ENCODE assay signal across 8 cellular contexts in the genomic region with DNA sequence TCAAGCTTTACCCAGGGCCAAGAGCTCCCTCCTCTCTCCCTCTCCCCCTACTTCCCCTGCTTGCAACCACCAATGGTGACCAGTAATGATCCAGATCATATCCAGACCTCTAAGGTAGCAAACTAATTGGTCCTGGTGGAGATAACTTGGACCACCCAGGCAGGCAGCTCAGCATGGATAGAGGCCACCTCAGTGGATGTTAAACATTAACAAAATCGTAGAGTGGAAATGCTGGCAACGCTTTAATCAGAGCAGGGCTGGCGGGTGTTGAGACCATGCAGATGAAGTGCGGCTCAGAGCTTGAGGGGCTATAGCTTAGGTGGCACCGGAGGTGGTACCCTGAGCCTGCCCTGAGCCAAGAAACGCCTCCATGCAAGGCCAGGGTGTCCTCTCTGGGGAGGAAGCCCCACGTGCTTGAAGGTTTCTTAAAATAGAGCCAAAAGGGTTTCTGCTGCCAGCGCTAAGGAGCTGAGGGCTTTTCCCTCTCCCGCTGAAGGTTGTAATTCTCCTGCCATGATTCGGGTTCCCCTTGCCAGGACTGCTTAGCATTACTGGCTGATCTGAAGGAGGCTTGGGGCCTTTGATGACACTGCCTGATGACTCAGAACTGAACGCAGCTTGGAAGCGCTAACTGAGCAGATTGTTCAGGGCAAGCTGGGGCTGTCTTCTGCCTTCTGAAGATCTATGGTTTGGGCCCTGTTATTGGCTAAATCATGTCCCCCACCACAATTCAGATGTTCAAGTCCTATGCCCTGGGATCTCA.
DNase-seq lines count a peak whose midpoint lies in the region; ATAC-seq and TF ChIP-seq lines count a peak whose summit lies in the region.

No MANE protein-coding gene starts in this region.

- peaks cover 3 to 6% of the 10 kb centered on the region in 2 donors for H3K4me1 ChIP-seq in adrenal gland (replicated peaks in 1 of 2)
- no peaks in the 10 kb centered on the region for H3K4me1 ChIP-seq in lower lobe of right lung

- TF ChIP-seq POLR2A in adrenal gland (IDR thresholded peaks at IDR 0.05), result peak in 1 of 2 donors; percentile 21

- intact Hi-C loops in adrenal gland (cut with DNase I), result no loop called here
- intact Hi-C loops in lower lobe of right lung (cut with DNase I), result no loop called here

- no peak for TF ChIP-seq CTCF in adrenal gland (IDR thresholded peaks at IDR 0.05)
- TF ChIP-seq CTCF in lower lobe of right lung (IDR thresholded peaks at IDR 0.05), result no peak

- ATAC-seq in GM19351 (IDR thresholded peaks at IDR 0.05; ENCODE audit: unreplicated experiment) (peak; percentile 56), lower lobe of right lung (peak; percentile 38 to 56)

- DNase-seq in AG08396 (ENCODE audit: low spot score) (peak; percentile 50), adrenal gland (peak; percentile 54 to 83 (median 78)), lower lobe of right lung (no peak), NCI-H526 (lab: John Stamatoyannopoulos, UW) (no peak), KG1 (lab: John Stamatoyannopoulos, UW) (no peak)
- DNase-seq in effector CD8-positive, alpha-beta T cell (lab: John Stamatoyannopoulos, UW), result no peak
- no peak for DNase-seq in activated CD4-positive, alpha-beta T cell treated with anti-CD3 and anti-CD28 coated beads for 4 hours

- H3K9me3 ChIP-seq in adrenal gland (replicated peaks in 1 of 3), result no peaks in the 10 kb centered on the region
- H3K9me3 ChIP-seq in lower lobe of right lung, result no peaks in the 10 kb centered on the region

- H3K27ac ChIP-seq in adrenal gland (peak overlapping the region in 2 of 5 donors; percentile 26 to 49), lower lobe of right lung (no peak overlapping the region)

- WGBS in adrenal gland, 4 donors, result 40 to 73% (median 55%) methylated on average over 3 to 12 of the region's 12 CpGs

- H3K27me3 ChIP-seq in adrenal gland, result no peaks in the 10 kb centered on the region
- no peaks in the 10 kb centered on the region for H3K27me3 ChIP-seq in lower lobe of right lung (ENCODE audit: low read depth)

- H3K36me3 ChIP-seq in adrenal gland (replicated peaks in 1 of 2), result no peaks in the 10 kb centered on the region
- H3K36me3 ChIP-seq in lower lobe of right lung, result no peaks in the 10 kb centered on the region

- H3K4me3 ChIP-seq in adrenal gland (no peak overlapping the region), lower lobe of right lung (no peak overlapping the region)

Comparison
In these comparisons a context has a peak if more than half of its experiments do, and no peak if none do; other contexts are left out.
1. DNase-seq: peak in AG08396 (single experiment) and adrenal gland (7 of 7); none in lower lobe of right lung (single experiment), NCI-H526 (0 of 2), KG1 (single experiment), effector CD8-positive, alpha-beta T cell (single experiment) and activated CD4-positive, alpha-beta T cell treated with anti-CD3 and anti-CD28 coated beads for 4 hours (0 of 2).